In the genomic region with DNA sequence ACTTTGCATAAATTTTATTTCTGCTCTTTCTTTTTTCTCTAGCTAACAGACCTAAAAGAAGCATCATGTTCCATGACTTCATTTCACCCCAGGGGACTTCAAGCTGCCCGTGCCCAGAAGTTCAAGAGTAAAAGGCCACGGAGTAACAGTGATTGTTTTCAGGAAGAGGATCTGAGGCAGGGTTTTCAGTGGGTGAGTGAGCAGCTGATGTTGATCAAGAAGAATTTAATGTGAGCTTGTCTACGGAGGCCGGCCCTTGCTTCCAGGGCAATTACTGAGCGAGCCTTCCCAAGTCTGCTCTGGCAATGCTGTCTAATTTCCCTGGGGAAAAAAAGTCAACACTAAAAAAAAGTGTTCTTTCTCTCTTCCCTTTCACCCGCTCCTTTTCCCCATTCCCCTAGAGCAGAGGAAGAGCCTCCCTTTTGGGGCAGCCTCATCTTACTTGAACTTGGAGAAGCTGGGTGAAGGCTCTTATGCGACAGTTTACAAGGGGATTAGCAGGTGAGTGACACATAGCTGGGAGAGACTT, we compare ENCODE assay signal across 10 cellular contexts. TPM values are rescaled to one million over a fixed set of nuclear protein-coding genes. Genes with fewer than 3 reads are reported as not detected.
DNase-seq lines count a peak whose midpoint lies in the region; ATAC-seq and TF ChIP-seq lines count a peak whose summit lies in the region.
"Had no signal": no experiment of that assay in that cellular context is flagged by ENCODE, and none has a peak within 500 bp of the region (broad histone marks: within the 10 kb centered on the region; RNA-seq: fewer than 3 reads in every experiment).

No MANE protein-coding gene starts in this region.

- H3K4me3 ChIP-seq in MG63 (no peak overlapping the region), coronary artery (peak overlapping the region; percentile 48)

- TF ChIP-seq CTCF in coronary artery (IDR thresholded peaks at IDR 0.05), result no peak

- ATAC-seq in HG03565 (IDR thresholded peaks at IDR 0.05; ENCODE audit: unreplicated experiment), result no peak
- ATAC-seq in GM19467 (IDR thresholded peaks at IDR 0.05; ENCODE audit: unreplicated experiment), result no peak
- ATAC-seq in GM21723 (IDR thresholded peaks at IDR 0.05; ENCODE audit: unreplicated experiment), result no peak

- H3K27ac ChIP-seq in coronary artery, result peak overlapping the region; percentile 72 to 82

- DNase-seq in AG08395 (ENCODE audit: low spot score) (peak; percentile 76), MG63 (peak; percentile 65), coronary artery (ENCODE audit: low spot score) (no peak), myocyte (ENCODE audit: low read depth) (peak; percentile 78), A172 (ENCODE audit: low spot score) (no peak)
- DNase-seq: CD4-positive, alpha-beta T cell had no signal

- no peaks in the 10 kb centered on the region for H3K36me3 ChIP-seq in MG63

- no peaks in the 10 kb centered on the region for H3K27me3 ChIP-seq in MG63

- H3K9me3 ChIP-seq in MG63, result no peaks in the 10 kb centered on the region

RNA-seq across cellular contexts. Expression of a gene that starts 1.2 kb away (rescaled TPM):
- 2.7 and 6.5 TPM in 2 replicates for total RNA-seq in MG63 (2014; rRNA removed; shearing (Covaris generic); ENCODE audit: low replicate concordance)
- total RNA-seq in myocyte, result 5.9 and 6.7 TPM in 2 replicates
- polyA plus RNA-seq in myocyte (2012), result 3.0 TPM
- 0.19 TPM in 1 of 2 replicates, not detected in the other for total RNA-seq in A172 (2014; rRNA removed; shearing (Covaris generic))
- total RNA-seq: CD4-positive, alpha-beta T cell; NCI-H460 had no signal

RNA-seq across cellular contexts. Expression of a gene that starts 26.8 kb away (rescaled TPM):
- 10.0 and 21.9 TPM in 2 replicates for total RNA-seq in MG63 (2014; rRNA removed; shearing (Covaris generic); ENCODE audit: low replicate concordance)
- total RNA-seq in myocyte, result 37.1 and 37.3 TPM in 2 replicates
- 15.9 TPM for polyA plus RNA-seq in myocyte (2012)
- 30.6 and 39.2 TPM in 2 replicates for total RNA-seq in A172 (2014; rRNA removed; shearing (Covaris generic))

Comparison
In these comparisons a context has a peak if more than half of its experiments do, and no peak if none do; other contexts are left out.
1. DNase-seq: peak in AG08395 (single experiment), MG63 (single experiment) and myocyte (single experiment); none in coronary artery (single experiment) and A172 (single experiment).